In the genomic region with DNA sequence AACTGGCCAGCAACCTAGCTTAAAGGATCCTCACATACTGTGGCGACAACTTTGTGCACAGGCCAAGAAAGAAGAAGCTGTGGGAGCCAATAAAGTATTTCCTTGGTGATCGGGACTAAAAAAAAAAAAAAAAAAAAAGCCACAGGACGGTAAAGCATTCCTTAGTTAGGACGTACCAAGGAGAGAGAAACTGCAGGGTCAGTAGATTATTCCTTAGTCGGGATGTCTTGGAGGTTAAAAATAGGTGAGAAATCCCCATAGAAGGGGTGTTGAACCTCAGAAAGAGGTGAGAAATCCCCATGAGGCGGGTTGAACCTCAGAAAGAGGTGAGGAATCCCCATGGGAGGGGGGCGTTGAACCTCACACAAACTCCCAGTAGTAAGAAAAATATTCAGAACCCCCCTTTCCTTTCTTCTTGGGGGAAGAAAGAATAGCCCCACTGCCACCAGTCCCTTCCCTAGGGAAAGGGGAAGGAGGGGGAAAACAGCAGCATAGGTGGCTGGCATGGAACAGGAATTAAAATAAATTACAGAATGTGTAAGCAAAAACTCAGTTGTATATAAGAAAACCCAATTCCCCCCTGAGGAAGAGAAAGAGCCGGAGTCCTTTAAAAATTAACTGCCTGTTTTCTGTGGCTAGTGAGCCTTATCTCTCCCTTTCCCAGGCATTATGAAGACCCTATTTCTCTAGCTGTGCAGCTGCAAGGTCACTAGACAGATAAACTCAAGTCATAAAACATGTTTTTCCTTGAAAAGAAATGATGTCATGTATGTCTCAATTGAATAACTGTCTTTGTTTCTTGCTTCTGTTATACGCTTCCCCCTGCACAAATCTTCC, we compare ENCODE assay signal across 1 cellular context.
TF ChIP-seq lines count a peak whose summit lies in the region.

No MANE protein-coding gene starts in this region.

TF ChIP-seq in GM12878, 131 proteins besides CTCF, POLR2A, EP300 and RAD21:
- TF ChIP-seq TCF7 (IDR thresholded peaks at IDR 0.05; ENCODE audit: borderline replicate concordance) (0 out of 2 replicates have a peak, but pooled peaks have one; percentile 12), SIX5 (IDR thresholded peaks at IDR 0.05; ENCODE audit: low read depth, low read length, severe bottlenecking) (no peak), CREB1 (IDR thresholded peaks at IDR 0.05; ENCODE audit: low read depth) (peak; percentile 16; the same call in 1 of the 2 replicates), EGR1 (IDR thresholded peaks at IDR 0.05; ENCODE audit: borderline replicate concordance in 1 of 2, low read depth in 2 of 2, low read length in 2 of 2) (no peak), IKZF1 (conservative IDR thresholded peaks at IDR 0.05) (peak; percentile 81), JUNB (IDR thresholded peaks at IDR 0.05) (no peak; the same call in 1 of the 2 replicates), BHLHE40 (IDR thresholded peaks at IDR 0.05; ENCODE audit: borderline replicate concordance in 1 of 2, low read depth in 2 of 2, low read length in 1 of 2) (peak in 1 of 2 experiments; percentile 8; a peak in 1 of 4 replicates), MEF2B (IDR thresholded peaks at IDR 0.05; ENCODE audit: partially characterized antibody, poor library complexity, severe bottlenecking) (peak; percentile 95), SREBF1 (IDR thresholded peaks at IDR 0.05; ENCODE audit: low read length) (no peak), FOXM1 (IDR thresholded peaks at IDR 0.05; ENCODE audit: low read depth, low read length) (peak; percentile 32; the same call in 1 of the 2 replicates), NRF1 (conservative IDR thresholded peaks at IDR 0.05; ENCODE audit: low read depth, low read length) (no peak), RELA (IDR thresholded peaks at IDR 0.05; ENCODE audit: borderline replicate concordance, partially characterized antibody) (peak; percentile 64), IKZF2 (IDR thresholded peaks at IDR 0.05) (peak; percentile 84 to 90), NFIC (IDR thresholded peaks at IDR 0.05; ENCODE audit: low read depth, low read length) (peak; percentile 75), SPI1 (IDR thresholded peaks at IDR 0.05; ENCODE audit: borderline replicate concordance, insufficient read depth, low read depth, low read length) (no peak), DPF2 (IDR thresholded peaks at IDR 0.05) (0 out of 2 replicates have a peak, but pooled peaks have one; percentile 31), CREM (IDR thresholded peaks at IDR 0.05; ENCODE audit: low read depth) (peak; percentile 44; the same call in 1 of the 2 replicates), EED (IDR thresholded peaks at IDR 0.05; ENCODE audit: low read depth) (peak; percentile 86), YY1 (IDR thresholded peaks at IDR 0.05; ENCODE audit: low read depth, low read length) (0 out of 2 replicates have a peak, but pooled peaks have one; percentile 0), GATAD2B (conservative IDR thresholded peaks at IDR 0.05; ENCODE audit: low read depth) (peak; percentile 39; the same call in 1 of the 2 replicates), BCL11A (IDR thresholded peaks at IDR 0.05; ENCODE audit: low read depth, low read length) (peak; percentile 47; the same call in 1 of the 2 replicates), NR2F1 (conservative IDR thresholded peaks at IDR 0.05) (0 out of 2 replicates have a peak, but pooled peaks have one; percentile 43), ATF7 (IDR thresholded peaks at IDR 0.05; ENCODE audit: low read depth) (peak; percentile 46; the same call in 1 of the 2 replicates), IRF4 (IDR thresholded peaks at IDR 0.05; ENCODE audit: low read depth, low read length) (0 out of 2 replicates have a peak, but pooled peaks have one; percentile 7), RUNX3 (IDR thresholded peaks at IDR 0.05; ENCODE audit: low read length) (peak; percentile 82), NBN (IDR thresholded peaks at IDR 0.05) (0 out of 2 replicates have a peak, but pooled peaks have one; percentile 29), MTA2 (IDR thresholded peaks at IDR 0.05; ENCODE audit: low read depth) (peak; percentile 53)
- TF ChIP-seq, protein P1, sequence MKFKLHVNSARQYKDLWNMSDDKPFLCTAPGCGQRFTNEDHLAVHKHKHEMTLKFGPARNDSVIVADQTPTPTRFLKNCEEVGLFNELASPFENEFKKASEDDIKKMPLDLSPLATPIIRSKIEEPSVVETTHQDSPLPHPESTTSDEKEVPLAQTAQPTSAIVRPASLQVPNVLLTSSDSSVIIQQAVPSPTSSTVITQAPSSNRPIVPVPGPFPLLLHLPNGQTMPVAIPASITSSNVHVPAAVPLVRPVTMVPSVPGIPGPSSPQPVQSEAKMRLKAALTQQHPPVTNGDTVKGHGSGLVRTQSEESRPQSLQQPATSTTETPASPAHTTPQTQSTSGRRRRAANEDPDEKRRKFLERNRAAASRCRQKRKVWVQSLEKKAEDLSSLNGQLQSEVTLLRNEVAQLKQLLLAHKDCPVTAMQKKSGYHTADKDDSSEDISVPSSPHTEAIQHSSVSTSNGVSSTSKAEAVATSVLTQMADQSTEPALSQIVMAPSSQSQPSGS (IDR thresholded peaks at IDR 0.05; ENCODE audit: low read length) = peak; percentile 21
- TF ChIP-seq, protein P2, sequence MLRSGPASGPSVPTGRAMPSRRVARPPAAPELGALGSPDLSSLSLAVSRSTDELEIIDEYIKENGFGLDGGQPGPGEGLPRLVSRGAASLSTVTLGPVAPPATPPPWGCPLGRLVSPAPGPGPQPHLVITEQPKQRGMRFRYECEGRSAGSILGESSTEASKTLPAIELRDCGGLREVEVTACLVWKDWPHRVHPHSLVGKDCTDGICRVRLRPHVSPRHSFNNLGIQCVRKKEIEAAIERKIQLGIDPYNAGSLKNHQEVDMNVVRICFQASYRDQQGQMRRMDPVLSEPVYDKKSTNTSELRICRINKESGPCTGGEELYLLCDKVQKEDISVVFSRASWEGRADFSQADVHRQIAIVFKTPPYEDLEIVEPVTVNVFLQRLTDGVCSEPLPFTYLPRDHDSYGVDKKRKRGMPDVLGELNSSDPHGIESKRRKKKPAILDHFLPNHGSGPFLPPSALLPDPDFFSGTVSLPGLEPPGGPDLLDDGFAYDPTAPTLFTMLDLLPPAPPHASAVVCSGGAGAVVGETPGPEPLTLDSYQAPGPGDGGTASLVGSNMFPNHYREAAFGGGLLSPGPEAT (IDR thresholded peaks at IDR 0.05; ENCODE audit: low read depth) = peak; percentile 79; the same call in 1 of the 2 replicates
- TF ChIP-seq, protein P3, sequence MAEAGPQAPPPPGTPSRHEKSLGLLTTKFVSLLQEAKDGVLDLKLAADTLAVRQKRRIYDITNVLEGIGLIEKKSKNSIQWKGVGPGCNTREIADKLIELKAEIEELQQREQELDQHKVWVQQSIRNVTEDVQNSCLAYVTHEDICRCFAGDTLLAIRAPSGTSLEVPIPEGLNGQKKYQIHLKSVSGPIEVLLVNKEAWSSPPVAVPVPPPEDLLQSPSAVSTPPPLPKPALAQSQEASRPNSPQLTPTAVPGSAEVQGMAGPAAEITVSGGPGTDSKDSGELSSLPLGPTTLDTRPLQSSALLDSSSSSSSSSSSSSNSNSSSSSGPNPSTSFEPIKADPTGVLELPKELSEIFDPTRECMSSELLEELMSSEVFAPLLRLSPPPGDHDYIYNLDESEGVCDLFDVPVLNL (IDR thresholded peaks at IDR 0.05; ENCODE audit: low read depth, low read length) = no peak
- TF ChIP-seq, protein P4, sequence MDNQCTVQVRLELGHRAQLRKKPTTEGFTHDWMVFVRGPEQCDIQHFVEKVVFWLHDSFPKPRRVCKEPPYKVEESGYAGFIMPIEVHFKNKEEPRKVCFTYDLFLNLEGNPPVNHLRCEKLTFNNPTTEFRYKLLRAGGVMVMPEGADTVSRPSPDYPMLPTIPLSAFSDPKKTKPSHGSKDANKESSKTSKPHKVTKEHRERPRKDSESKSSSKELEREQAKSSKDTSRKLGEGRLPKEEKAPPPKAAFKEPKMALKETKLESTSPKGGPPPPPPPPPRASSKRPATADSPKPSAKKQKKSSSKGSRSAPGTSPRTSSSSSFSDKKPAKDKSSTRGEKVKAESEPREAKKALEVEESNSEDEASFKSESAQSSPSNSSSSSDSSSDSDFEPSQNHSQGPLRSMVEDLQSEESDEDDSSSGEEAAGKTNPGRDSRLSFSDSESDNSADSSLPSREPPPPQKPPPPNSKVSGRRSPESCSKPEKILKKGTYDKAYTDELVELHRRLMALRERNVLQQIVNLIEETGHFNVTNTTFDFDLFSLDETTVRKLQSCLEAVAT (IDR thresholded peaks at IDR 0.05) = 0 out of 2 replicates have a peak, but pooled peaks have one; percentile 48
- TF ChIP-seq, protein P5, sequence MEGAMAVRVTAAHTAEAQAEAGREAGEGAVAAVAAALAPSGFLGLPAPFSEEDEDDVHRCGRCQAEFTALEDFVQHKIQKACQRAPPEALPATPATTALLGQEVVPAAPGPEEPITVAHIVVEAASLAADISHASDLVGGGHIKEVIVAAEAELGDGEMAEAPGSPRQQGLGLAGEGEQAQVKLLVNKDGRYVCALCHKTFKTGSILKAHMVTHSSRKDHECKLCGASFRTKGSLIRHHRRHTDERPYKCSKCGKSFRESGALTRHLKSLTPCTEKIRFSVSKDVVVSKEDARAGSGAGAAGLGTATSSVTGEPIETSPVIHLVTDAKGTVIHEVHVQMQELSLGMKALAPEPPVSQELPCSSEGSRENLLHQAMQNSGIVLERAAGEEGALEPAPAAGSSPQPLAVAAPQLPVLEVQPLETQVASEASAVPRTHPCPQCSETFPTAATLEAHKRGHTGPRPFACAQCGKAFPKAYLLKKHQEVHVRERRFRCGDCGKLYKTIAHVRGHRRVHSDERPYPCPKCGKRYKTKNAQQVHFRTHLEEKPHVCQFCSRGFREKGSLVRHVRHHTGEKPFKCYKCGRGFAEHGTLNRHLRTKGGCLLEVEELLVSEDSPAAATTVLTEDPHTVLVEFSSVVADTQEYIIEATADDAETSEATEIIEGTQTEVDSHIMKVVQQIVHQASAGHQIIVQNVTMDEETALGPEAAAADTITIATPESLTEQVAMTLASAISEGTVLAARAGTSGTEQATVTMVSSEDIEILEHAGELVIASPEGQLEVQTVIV (IDR thresholded peaks at IDR 0.05; ENCODE audit: borderline replicate concordance, partially characterized antibody) = no peak
- TF ChIP-seq, protein P6, sequence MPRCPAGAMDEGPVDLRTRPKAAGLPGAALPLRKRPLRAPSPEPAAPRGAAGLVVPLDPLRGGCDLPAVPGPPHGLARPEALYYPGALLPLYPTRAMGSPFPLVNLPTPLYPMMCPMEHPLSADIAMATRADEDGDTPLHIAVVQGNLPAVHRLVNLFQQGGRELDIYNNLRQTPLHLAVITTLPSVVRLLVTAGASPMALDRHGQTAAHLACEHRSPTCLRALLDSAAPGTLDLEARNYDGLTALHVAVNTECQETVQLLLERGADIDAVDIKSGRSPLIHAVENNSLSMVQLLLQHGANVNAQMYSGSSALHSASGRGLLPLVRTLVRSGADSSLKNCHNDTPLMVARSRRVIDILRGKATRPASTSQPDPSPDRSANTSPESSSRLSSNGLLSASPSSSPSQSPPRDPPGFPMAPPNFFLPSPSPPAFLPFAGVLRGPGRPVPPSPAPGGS (IDR thresholded peaks at IDR 0.05; ENCODE audit: borderline replicate concordance, insufficient read depth, low read depth, low read length, poor library complexity, severe bottlenecking) = no peak
- TF ChIP-seq, protein P7, sequence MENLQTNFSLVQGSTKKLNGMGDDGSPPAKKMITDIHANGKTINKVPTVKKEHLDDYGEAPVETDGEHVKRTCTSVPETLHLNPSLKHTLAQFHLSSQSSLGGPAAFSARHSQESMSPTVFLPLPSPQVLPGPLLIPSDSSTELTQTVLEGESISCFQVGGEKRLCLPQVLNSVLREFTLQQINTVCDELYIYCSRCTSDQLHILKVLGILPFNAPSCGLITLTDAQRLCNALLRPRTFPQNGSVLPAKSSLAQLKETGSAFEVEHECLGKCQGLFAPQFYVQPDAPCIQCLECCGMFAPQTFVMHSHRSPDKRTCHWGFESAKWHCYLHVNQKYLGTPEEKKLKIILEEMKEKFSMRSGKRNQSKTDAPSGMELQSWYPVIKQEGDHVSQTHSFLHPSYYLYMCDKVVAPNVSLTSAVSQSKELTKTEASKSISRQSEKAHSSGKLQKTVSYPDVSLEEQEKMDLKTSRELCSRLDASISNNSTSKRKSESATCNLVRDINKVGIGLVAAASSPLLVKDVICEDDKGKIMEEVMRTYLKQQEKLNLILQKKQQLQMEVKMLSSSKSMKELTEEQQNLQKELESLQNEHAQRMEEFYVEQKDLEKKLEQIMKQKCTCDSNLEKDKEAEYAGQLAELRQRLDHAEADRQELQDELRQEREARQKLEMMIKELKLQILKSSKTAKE (IDR thresholded peaks at IDR 0.05; ENCODE audit: low read depth, poor library complexity, severe bottlenecking) = peak; percentile 42
